Comparison of ENCODE assay signal across 22 cellular contexts in genomic region chr2:36777788-36778187, GRCh38.
"Had no signal": no experiment of that assay in that cellular context is flagged by ENCODE, and none has a peak within 500 bp of the region (broad histone marks: within the 10 kb centered on the region; RNA-seq: fewer than 3 reads in every experiment).

No MANE protein-coding gene starts in this region.

- H3K27ac ChIP-seq: adrenal gland, PC-9 had no signal

- H3K4me1 Mint-ChIP-seq: activated CD4-positive, alpha-beta memory T cell treated with anti-CD3 and anti-CD28 coated beads, Interleukin-2, amount 10 ng/mL, durations not matched to agents 7 days and 5 days; activated CD4-positive, alpha-beta T cell treated with anti-CD3 and anti-CD28 coated beads for 36 hours; activated naive CD8-positive, alpha-beta T cell treated with anti-CD3 and anti-CD28 coated beads, Interleukin-2, amount 10 ng/mL, durations not matched to agents 7 days and 5 days; activated T-helper 17 cell treated with anti-CD3 and anti-CD28 coated beads, Interleukin-2, amount 50 U/mL, for 72 hours; T-helper 17 cell had no signal

- FAIRE-seq: colon, TTC549 had no signal

- H3K9me3 Mint-ChIP-seq: activated CD4-positive, alpha-beta memory T cell treated with anti-CD3 and anti-CD28 coated beads, Interleukin-2, amount 10 ng/mL, durations not matched to agents 7 days and 5 days; activated naive CD8-positive, alpha-beta T cell treated with anti-CD3 and anti-CD28 coated beads, Interleukin-2, amount 10 ng/mL, durations not matched to agents 7 days and 5 days; activated T-helper 17 cell treated with anti-CD3 and anti-CD28 coated beads, Interleukin-2, amount 50 U/mL, for 72 hours had no signal

- DNase-seq: activated CD4-positive, alpha-beta memory T cell treated with anti-CD3 and anti-CD28 coated beads, Interleukin-2, amount 10 ng/mL, durations not matched to agents 7 days and 5 days; activated CD4-positive, alpha-beta T cell treated with anti-CD3 and anti-CD28 coated beads for 36 hours; activated CD4-positive, alpha-beta T cell treated with anti-CD3 and anti-CD28 coated beads, Interleukin-2, amount 50 U/mL, for 1 hour; activated naive CD4-positive, alpha-beta T cell treated with anti-CD3 and anti-CD28 coated beads, Interleukin-2, amount 50 U/mL, for 16 hours; activated naive CD8-positive, alpha-beta T cell treated with anti-CD3 and anti-CD28 coated beads, Interleukin-2, amount 10 ng/mL, durations not matched to agents 7 days and 5 days; activated T-cell treated with anti-CD3 and anti-CD28 coated beads for 4 hours; activated T-cell treated with anti-CD3 and anti-CD28 coated beads, Interleukin-2, amount 50 U/mL, for 48 hours; adrenal gland; anterior cingulate cortex; cerebellar nuclear complex; NCI-H1092; NCI-H1930; NCI-H2107; NCI-H510A treated with DMSO at 0.1 percent for 48 hours; NCI-H69; PC-9; SIG-M5; T-helper 17 cell; T1000 had no signal

- H3K27me3 ChIP-seq: adrenal gland had no signal

- H3K4me3 Mint-ChIP-seq: activated CD4-positive, alpha-beta memory T cell treated with anti-CD3 and anti-CD28 coated beads, Interleukin-2, amount 10 ng/mL, durations not matched to agents 7 days and 5 days; activated CD4-positive, alpha-beta T cell treated with anti-CD3 and anti-CD28 coated beads for 36 hours; activated naive CD8-positive, alpha-beta T cell treated with anti-CD3 and anti-CD28 coated beads, Interleukin-2, amount 10 ng/mL, durations not matched to agents 7 days and 5 days; activated T-helper 17 cell treated with anti-CD3 and anti-CD28 coated beads, Interleukin-2, amount 50 U/mL, for 72 hours; T-helper 17 cell had no signal

- H3K27ac Mint-ChIP-seq: activated CD4-positive, alpha-beta memory T cell treated with anti-CD3 and anti-CD28 coated beads, Interleukin-2, amount 10 ng/mL, durations not matched to agents 7 days and 5 days; activated CD4-positive, alpha-beta T cell treated with anti-CD3 and anti-CD28 coated beads for 36 hours; activated naive CD8-positive, alpha-beta T cell treated with anti-CD3 and anti-CD28 coated beads, Interleukin-2, amount 10 ng/mL, durations not matched to agents 7 days and 5 days; activated T-helper 17 cell treated with anti-CD3 and anti-CD28 coated beads, Interleukin-2, amount 50 U/mL, for 72 hours; T-helper 17 cell had no signal

- H3K9me3 ChIP-seq: adrenal gland had no signal

- H3K36me3 Mint-ChIP-seq: activated naive CD8-positive, alpha-beta T cell treated with anti-CD3 and anti-CD28 coated beads, Interleukin-2, amount 10 ng/mL, durations not matched to agents 7 days and 5 days had no signal

- ATAC-seq: activated CD4-positive, alpha-beta T cell treated with anti-CD3 and anti-CD28 coated beads for 36 hours; activated T-helper 17 cell treated with anti-CD3 and anti-CD28 coated beads, Interleukin-2, amount 50 U/mL, for 72 hours; T-helper 17 cell had no signal

- H3K4me2 ChIP-seq: PC-9 had no signal

- H3K4me1 ChIP-seq: adrenal gland had no signal

- H3K36me3 ChIP-seq: adrenal gland had no signal

- H2AFZ ChIP-seq: PC-9 had no signal

- H3K4me3 ChIP-seq: adrenal gland, PC-9 had no signal
